8 cellular contexts compared by ENCODE assay signal in genomic region chr3:42839616-42840015, GRCh38. TPM values are rescaled to one million over a fixed set of nuclear protein-coding genes. Genes with fewer than 3 reads are reported as not detected.
A peak's percentile ranks its signal among the peaks of the same experiment; 100 is the strongest.
DNase-seq lines count a peak whose midpoint lies in the region; ATAC-seq lines count a peak whose summit lies in the region.

No MANE protein-coding gene starts in this region.

- H3K9ac ChIP-seq in stomach smooth muscle (ENCODE audit: low read length in 2 of 2) = no peak overlapping the region

- no peak overlapping the region for H3K4me3 ChIP-seq in Jurkat, Clone E6-1 (ENCODE audit: low read length)
- peak overlapping the region; percentile 17 to 55 for H3K4me3 ChIP-seq in stomach smooth muscle (ENCODE audit: low read length in 2 of 2)

- H3K4me1 ChIP-seq in stomach smooth muscle (ENCODE audit: control insufficient read depth, insufficient read depth, low read length) = peaks cover 17% of the 10 kb centered on the region

- peak; percentile 28 for DNase-seq in stimulated activated CD4-positive, alpha-beta T cell treated with anti-CD3 and anti-CD28 coated beads, Interleukin-15, amount 100 ng/mL, for 24 hours
- DNase-seq in stimulated activated CD4-positive, alpha-beta T cell treated with anti-CD3 and anti-CD28 coated beads, Interleukin-12 subunit alpha, Interleukin-12 subunit beta, amount 100 ng/mL, for 4 hours = no peak
- peak; percentile 69 for DNase-seq in Jurkat, Clone E6-1 (ENCODE audit: low read depth, low spot score)
- DNase-seq in SK-N-DZ (ENCODE audit: low spot score) (peak; percentile 63), kidney tubule cell (ENCODE audit: low spot score) (peak; percentile 75)
- peak; percentile 36 for DNase-seq in central memory CD4-positive, alpha-beta T cell

- no peak overlapping the region for H3K27ac ChIP-seq in stomach smooth muscle (ENCODE audit: low read length)

- ATAC-seq in GM21786 (IDR thresholded peaks at IDR 0.05; ENCODE audit: unreplicated experiment) = peak; percentile 95

- no peaks in the 10 kb centered on the region for H3K9me3 ChIP-seq in stomach smooth muscle (ENCODE audit: control insufficient read depth in 2 of 2, low read length in 2 of 2)

- no peaks in the 10 kb centered on the region for H3K27me3 ChIP-seq in stomach smooth muscle (ENCODE audit: control insufficient read depth in 1 of 2, insufficient read depth in 2 of 2, low read length in 2 of 2)

- no peaks in the 10 kb centered on the region for H3K36me3 ChIP-seq in stomach smooth muscle (ENCODE audit: control insufficient read depth in 2 of 2, insufficient read depth in 2 of 2, low read length in 2 of 2)

RNA-seq across cellular contexts. Expression of gene ACKR2, which starts 30.4 kb away (rescaled TPM):
- not detected for polyA plus RNA-seq in Jurkat, Clone E6-1 (2012; ENCODE audit: insufficient read depth, insufficient read length)
- polyA plus RNA-seq in SK-N-DZ (2014; cell fraction: cytosol; rRNA removed) = not detected in 2 replicates
- not detected in 2 replicates for polyA plus RNA-seq in SK-N-DZ (2014; cell fraction: nucleus; rRNA removed)

RNA-seq across cellular contexts. Expression of gene HIGD1A, which starts 35.3 kb away (rescaled TPM):
- 104 TPM for polyA plus RNA-seq in Jurkat, Clone E6-1 (2012; ENCODE audit: insufficient read depth, insufficient read length)
- 140 and 157 TPM in 2 replicates for polyA plus RNA-seq in SK-N-DZ (2014; cell fraction: cytosol; rRNA removed)
- 59.7 and 92.3 TPM in 2 replicates for polyA plus RNA-seq in SK-N-DZ (2014; cell fraction: nucleus; rRNA removed)

RNA-seq across cellular contexts. Expression of gene CYP8B1, which starts 36.1 kb away (rescaled TPM):
- not detected for polyA plus RNA-seq in Jurkat, Clone E6-1 (2012; ENCODE audit: insufficient read depth, insufficient read length)
- polyA plus RNA-seq in SK-N-DZ (2014; cell fraction: cytosol; rRNA removed) = not detected in 2 replicates
- polyA plus RNA-seq in SK-N-DZ (2014; cell fraction: nucleus; rRNA removed) = not detected in 2 replicates
